ENCODE assay signal across 9 cellular contexts in genomic region chr6:95364016-95364604, GRCh38.
DNase-seq lines count a peak whose midpoint lies in the region; ATAC-seq, FAIRE-seq and TF ChIP-seq lines count a peak whose summit lies in the region.
"Had no signal": no experiment of that assay in that cellular context is flagged by ENCODE, and none has a peak within 500 bp of the region (broad histone marks: within the 10 kb centered on the region; RNA-seq: fewer than 3 reads in every experiment).

No MANE protein-coding gene starts in this region.

- DNase-seq in AG08395 (ENCODE audit: low spot score) (peak; percentile 3), NCI-H2171 treated with DMSO at 0.1 percent for 48 hours (lab: John Stamatoyannopoulos, UW) (peak; percentile 68), bronchial epithelial cell (ENCODE audit: low read depth) (peak; percentile 24), progenitor cell of endocrine pancreas (ENCODE audit: low spot score, unreplicated experiment) (no peak), OCI-M2 (lab: John Stamatoyannopoulos, UW; ENCODE audit: unreplicated experiment) (no peak)
- no peak for DNase-seq in activated T-cell treated with anti-CD3 and anti-CD28 coated beads, Interleukin-2, amount 50 U/mL, for 48 hours

- TF ChIP-seq CTCF in bronchial epithelial cell (IDR thresholded peaks at IDR 0.05; ENCODE audit: insufficient read depth, low read length, severe bottlenecking) (peak; percentile 12), progenitor cell of endocrine pancreas (IDR thresholded peaks at IDR 0.05; ENCODE audit: unreplicated experiment) (peak; percentile 69)

- H3K36me3 ChIP-seq in bronchial epithelial cell (ENCODE audit: control insufficient read depth, insufficient read depth, low read length) = no peaks in the 10 kb centered on the region

- no peaks in the 10 kb centered on the region for H3K9me3 Mint-ChIP-seq in progenitor cell of endocrine pancreas (ENCODE audit: low read depth)

- no peak for FAIRE-seq in bronchial epithelial cell (lab: Jason Lieb, UNC)
- FAIRE-seq: colon had no signal

- H3K27me3 Mint-ChIP-seq in progenitor cell of endocrine pancreas = no peaks in the 10 kb centered on the region

- H3K27me3 ChIP-seq in bronchial epithelial cell (ENCODE audit: control insufficient read depth, insufficient read depth, low read length) = no peaks in the 10 kb centered on the region

- ATAC-seq in GM18519 (IDR thresholded peaks at IDR 0.05; ENCODE audit: low FRiP score, unreplicated experiment) (peak; percentile 96), HG03039 (IDR thresholded peaks at IDR 0.05; ENCODE audit: unreplicated experiment) (peak; percentile 86)

- no peak overlapping the region for H3K4me3 Mint-ChIP-seq in progenitor cell of endocrine pancreas (ENCODE audit: low read depth)

- H3K4me3 ChIP-seq in bronchial epithelial cell (ENCODE audit: low read depth, low read length) = no peak overlapping the region

- no peaks in the 10 kb centered on the region for H3K36me3 Mint-ChIP-seq in progenitor cell of endocrine pancreas (ENCODE audit: insufficient read depth)

- H3K4me1 Mint-ChIP-seq in progenitor cell of endocrine pancreas (ENCODE audit: low read depth) = peaks cover 3% of the 10 kb centered on the region

- no peak overlapping the region for H3K27ac Mint-ChIP-seq in progenitor cell of endocrine pancreas

Comparison
In these comparisons a context has a peak if more than half of its experiments do, and no peak if none do; other contexts are left out.
1. DNase-seq: peak in AG08395 (single experiment), NCI-H2171 treated with DMSO at 0.1 percent for 48 hours (single experiment) and bronchial epithelial cell (single experiment); none in progenitor cell of endocrine pancreas (single experiment), OCI-M2 (single experiment) and activated T-cell treated with anti-CD3 and anti-CD28 coated beads, Interleukin-2, amount 50 U/mL, for 48 hours (0 of 2).